ENCODE assay signal across 8 cellular contexts in genomic region chr15:100849021-100849831, GRCh38. TPM values are rescaled to one million over a fixed set of nuclear protein-coding genes. Genes with fewer than 3 reads are reported as not detected.
DNase-seq lines count a peak whose midpoint lies in the region; ATAC-seq and TF ChIP-seq lines count a peak whose summit lies in the region.

No MANE protein-coding gene starts in this region.

- no peaks in the 10 kb centered on the region for H3K27me3 ChIP-seq in CD8-positive, alpha-beta memory T cell (ENCODE audit: insufficient read depth, low read length, poor library complexity, severe bottlenecking)
- no peaks in the 10 kb centered on the region for H3K27me3 ChIP-seq in neural progenitor cell

- peak overlapping the region in 3 of 8 donors; percentile 17 to 44 (median 40) for H3K27ac Mint-ChIP-seq in CD8-positive, alpha-beta memory T cell
- H3K27ac Mint-ChIP-seq in HFFc6 (peak overlapping the region; percentile 13; the same call in 1 of the 2 replicates), T-cell (peak overlapping the region in 1 of 2 donors; percentile 66), neural progenitor cell (no peak overlapping the region)

- H3K36me3 Mint-ChIP-seq in CD8-positive, alpha-beta memory T cell = no peaks in the 10 kb centered on the region
- H3K36me3 Mint-ChIP-seq in HFFc6 (ENCODE audit: low read depth) (no peaks in the 10 kb centered on the region), T-cell (no peaks in the 10 kb centered on the region), neural progenitor cell (no peaks in the 10 kb centered on the region)

- H3K4me3 Mint-ChIP-seq in CD8-positive, alpha-beta memory T cell = peak overlapping the region; percentile 59 to 81 (median 74)
- H3K4me3 Mint-ChIP-seq in HFFc6 (peak overlapping the region; percentile 88), T-cell (peak overlapping the region; percentile 77 to 81 (median 81)), neural progenitor cell (no peak overlapping the region)

- TF ChIP-seq CTCF in HFFc6 (IDR thresholded peaks at IDR 0.05) (peak; percentile 52; the same call in 1 of the 2 replicates), neural progenitor cell (IDR thresholded peaks at IDR 0.05) (no peak)

- no peak overlapping the region for H3K4me2 ChIP-seq in neural progenitor cell

- no peaks in the 10 kb centered on the region for H4K20me1 ChIP-seq in neural progenitor cell (ENCODE audit: low read depth)

- no peaks in the 10 kb centered on the region for H3K4me1 ChIP-seq in CD8-positive, alpha-beta memory T cell (ENCODE audit: insufficient read depth, low read length)
- no peaks in the 10 kb centered on the region for H3K4me1 ChIP-seq in neural progenitor cell

- peak overlapping the region; percentile 53 for H3K4me3 ChIP-seq in CD8-positive, alpha-beta memory T cell (ENCODE audit: low read length)
- no peak overlapping the region for H3K4me3 ChIP-seq in neural progenitor cell

- H3K4me1 Mint-ChIP-seq in CD8-positive, alpha-beta memory T cell = peaks cover 3 to 5% (median 5%) of the 10 kb centered on the region in 3 donors
- peaks cover 7% of the 10 kb centered on the region for H3K4me1 Mint-ChIP-seq in HFFc6 (ENCODE audit: low read depth)
- H3K4me1 Mint-ChIP-seq in T-cell = peaks cover 6 to 9% (median 6%) of the 10 kb centered on the region in 3 donors
- H3K4me1 Mint-ChIP-seq in neural progenitor cell = peaks cover 8% of the 10 kb centered on the region

- no peak overlapping the region for H3K27ac ChIP-seq in CD8-positive, alpha-beta memory T cell (ENCODE audit: low read depth, low read length)
- H3K27ac ChIP-seq in neural progenitor cell = no peak overlapping the region

- peaks cover 9 to 32% of the 10 kb centered on the region in 2 donors for H3K27me3 Mint-ChIP-seq in CD8-positive, alpha-beta memory T cell
- peaks cover 3% of the 10 kb centered on the region; the same call in 1 of the 2 replicates for H3K27me3 Mint-ChIP-seq in HFFc6 (ENCODE audit: insufficient read depth)
- peaks cover 12 to 22% of the 10 kb centered on the region in 2 donors for H3K27me3 Mint-ChIP-seq in T-cell
- peaks cover 8% of the 10 kb centered on the region for H3K27me3 Mint-ChIP-seq in neural progenitor cell (ENCODE audit: insufficient read depth, low read depth)

- CTCF ChIA-PET in CD8-positive, alpha-beta memory T cell (lab: Charles Lee) = interaction anchor here (0.8 kb wide), 1 partner anchor 24 kb away, joined by 3 read pairs; no protein-coding TSS in a partner anchor
- CTCF ChIA-PET in T-cell (lab: Charles Lee) = interaction anchor here in 1 of 2 donors (1.3 kb wide), 1 partner anchor 45 kb away, joined by 4 read pairs; no protein-coding TSS in a partner anchor

- H3K9me3 Mint-ChIP-seq in CD8-positive, alpha-beta memory T cell = no peaks in the 10 kb centered on the region
- no peaks in the 10 kb centered on the region for H3K9me3 Mint-ChIP-seq in HFFc6
- H3K9me3 Mint-ChIP-seq in T-cell = no peaks in the 10 kb centered on the region
- no peaks in the 10 kb centered on the region for H3K9me3 Mint-ChIP-seq in neural progenitor cell

- no peak overlapping the region for H2AFZ ChIP-seq in neural progenitor cell (replicated peaks)

- no peaks in the 10 kb centered on the region for H3K79me2 ChIP-seq in neural progenitor cell (ENCODE audit: low read depth)

- no peak overlapping the region for H3K9ac ChIP-seq in neural progenitor cell

- no peaks in the 10 kb centered on the region for H3F3A ChIP-seq in neural progenitor cell (ENCODE audit: low read depth)

- peak; percentile 3 to 76 (median 31) for DNase-seq in CD8-positive, alpha-beta memory T cell
- DNase-seq in HFFc6 (peak; percentile 13), T-cell (peak in 33 of 34 experiments; percentile 12 to 70 (median 41)), astrocyte of the hippocampus (ENCODE audit: low read depth, low spot score) (peak; percentile 41), iPS-NIHi7 (ENCODE audit: extremely low spot score) (peak; percentile 70), neural progenitor cell (ENCODE audit: low spot score) (no peak)
- peak; percentile 41 to 44 for DNase-seq in stimulated activated CD4-positive, alpha-beta T cell treated with anti-CD3 and anti-CD28 coated beads, Interleukin-2, amount 100 ng/mL, for 48 hours

- POLR2A ChIA-PET in CD8-positive, alpha-beta memory T cell (lab: Charles Lee) = no interaction called here
- POLR2A ChIA-PET in T-cell (lab: Charles Lee) = no interaction called here

- ATAC-seq in T-cell (replicated peaks in 1 of 4) (peak; percentile 83 to 96 (median 88)), HG02938 (IDR thresholded peaks at IDR 0.05; ENCODE audit: unreplicated experiment) (no peak)

- no peaks in the 10 kb centered on the region for H3K36me3 ChIP-seq in CD8-positive, alpha-beta memory T cell (ENCODE audit: insufficient read depth, low read length)
- no peaks in the 10 kb centered on the region for H3K36me3 ChIP-seq in neural progenitor cell

- no peaks in the 10 kb centered on the region for H3K9me3 ChIP-seq in CD8-positive, alpha-beta memory T cell (ENCODE audit: low read length)
- no peaks in the 10 kb centered on the region for H3K9me3 ChIP-seq in neural progenitor cell (ENCODE audit: low read depth)

RNA-seq across cellular contexts. Expression of gene ALDH1A3, which starts 30.4 kb away (rescaled TPM):
- not detected for total RNA-seq in CD8-positive, alpha-beta memory T cell
- not detected for polyA plus RNA-seq in CD8-positive, alpha-beta memory T cell
- total RNA-seq in HFFc6 (2021; fragmentation: NEBNext Ultra II Directional; extraction: Animal tissue kit (Norgen Biotek cat#: 25700)) = 1 to 10 TPM in 5 of 6 experiments, under 1 TPM in 1; 1.00 to 2.5 (median 1.9) TPM
- total RNA-seq in T-cell (1 to 10 TPM in 1 of 5 donors, under 1 TPM in 2, not detected in 2; 0.26 to 1.2 (median 0.38) TPM), neural progenitor cell (ENCODE audit: low replicate concordance) (0.74 and 0.80 TPM in 2 replicates)
